ENCODE assay signal across 8 cellular contexts in the genomic region with DNA sequence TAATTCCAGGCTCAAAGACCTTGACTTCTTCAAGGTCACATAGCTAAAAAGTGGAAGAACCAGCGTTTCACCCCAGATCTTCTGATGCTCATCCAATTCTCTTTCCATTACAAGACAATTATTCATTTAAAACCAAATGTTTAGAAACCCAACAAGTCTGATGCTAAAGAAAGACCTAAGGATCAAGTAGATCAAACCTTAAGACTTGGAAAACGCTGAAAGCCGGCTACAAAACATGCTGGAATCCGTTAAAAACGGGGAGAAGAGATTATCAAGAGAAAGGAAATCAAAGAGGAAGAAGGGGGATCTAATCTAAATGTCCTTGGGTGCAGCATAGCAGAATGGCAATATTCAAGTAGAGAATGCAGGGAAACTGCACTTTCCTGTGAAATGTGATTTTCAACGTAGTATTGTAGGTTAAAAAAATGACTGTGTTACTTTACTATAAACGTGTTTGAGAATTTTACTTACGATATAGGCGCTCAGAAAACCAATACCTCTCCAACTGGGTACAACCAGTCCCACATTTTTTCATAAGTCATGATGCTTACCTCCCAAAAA. TPM values are rescaled to one million over a fixed set of nuclear protein-coding genes. Genes with fewer than 3 reads are reported as not detected.
DNase-seq lines count a peak whose midpoint lies in the region; ATAC-seq, FAIRE-seq and TF ChIP-seq lines count a peak whose summit lies in the region.

No MANE protein-coding gene starts in this region.

- peaks cover 12% of the 10 kb centered on the region for H3K23me2 ChIP-seq in H1 (ENCODE audit: low read depth, low read length)

- H2BK15ac ChIP-seq in H1 (ENCODE audit: low read length) = no peak overlapping the region

- POLR2A ChIA-PET in H1 (lab: Charles Lee; ENCODE audit: partially characterized antibody) = no interaction called here

- H3K36me3 ChIP-seq in BLaER1 treated with 17β-estradiol and CSF1 and Interleukin-3, amounts not matched to agents 10 nM and 100 nM = no peaks in the 10 kb centered on the region; a peak in 1 of 22 replicates
- H3K36me3 ChIP-seq in MG63 = no peaks in the 10 kb centered on the region
- no peaks in the 10 kb centered on the region for H3K36me3 ChIP-seq in H1 (ENCODE audit: control insufficient read depth in 2 of 4, insufficient read depth in 4 of 4, low read length in 3 of 4)
- H3K36me3 ChIP-seq in neuron (ENCODE audit: insufficient read depth, low read length) = no peaks in the 10 kb centered on the region

- no peak overlapping the region for H4K91ac ChIP-seq in H1 (replicated peaks; ENCODE audit: insufficient read length, low read length)

- no peak overlapping the region for H3K4ac ChIP-seq in H1 (replicated peaks; ENCODE audit: insufficient read length, low read depth, low read length)

- peak; percentile 28 for FAIRE-seq in H1 (lab: Jason Lieb, UNC)

- H3K56ac ChIP-seq in H1 (replicated peaks; ENCODE audit: insufficient read length, low read depth, low read length) = no peak overlapping the region

- H3K9ac ChIP-seq in BLaER1 treated with 17β-estradiol and CSF1 and Interleukin-3, amounts not matched to agents 10 nM and 100 nM = peak overlapping the region in 2 of 11 experiments; percentile 82 to 84; a peak in 5 of 22 replicates
- no peak overlapping the region; a peak in 1 of 7 replicates for H3K9ac ChIP-seq in H1 (replicated peaks in 1 of 4; ENCODE audit: extremely low read depth in 1 of 4, low read depth in 3 of 4, low read length in 3 of 4)

- no peaks in the 10 kb centered on the region for H3K79me1 ChIP-seq in H1 (ENCODE audit: low read depth, low read length)

- peaks cover 27 to 36% (median 30%) of the 10 kb centered on the region in 11 experiments for H3K27me3 ChIP-seq in BLaER1 treated with 17β-estradiol and CSF1 and Interleukin-3, amounts not matched to agents 10 nM and 100 nM
- H3K27me3 ChIP-seq in MG63 = no peaks in the 10 kb centered on the region
- H3K27me3 ChIP-seq in H1 (replicated peaks in 1 of 4; ENCODE audit: control insufficient read depth in 3 of 4, extremely low read depth in 1 of 4, insufficient read depth in 3 of 4, low read length in 3 of 4) = peaks cover 0 to 26% (median 20%) of the 10 kb centered on the region in 4 experiments; a peak in 6 of 7 replicates
- peaks cover 33% of the 10 kb centered on the region for H3K27me3 ChIP-seq in neuron (ENCODE audit: insufficient read depth, low read length)

- no peak for TF ChIP-seq POLR2A in H1 (IDR thresholded peaks at IDR 0.05; ENCODE audit: control extremely low read depth in 1 of 2, low read depth in 2 of 2, low read length in 2 of 2)

- no peak overlapping the region for H4K8ac ChIP-seq in H1 (ENCODE audit: extremely low read depth, insufficient read depth, low read length)

- H2BK120ac ChIP-seq in H1 (replicated peaks; ENCODE audit: low read depth, low read length) = no peak overlapping the region

- peak overlapping the region; percentile 64 to 96 (median 84) for H3K4me3 ChIP-seq in BLaER1 treated with 17β-estradiol and CSF1 and Interleukin-3, amounts not matched to agents 10 nM and 100 nM
- H3K4me3 ChIP-seq in MG63 (peak overlapping the region; percentile 56), H1 (ENCODE audit: extremely low read depth in 1 of 4, insufficient read depth in 2 of 4, low read depth in 3 of 4, low read length in 4 of 4) (peak overlapping the region; percentile 66 to 82 (median 73)), neuron (ENCODE audit: low read length) (peak overlapping the region; percentile 63)

- no peak for DNase-seq in MG63
- DNase-seq in H1 (ENCODE audit: low read depth in 1 of 2, low spot score in 2 of 2) = no peak
- DNase-seq in stimulated activated CD4-positive, alpha-beta T cell treated with anti-CD3 and anti-CD28 coated beads, Interleukin-4, amount 100 ng/mL, for 24 hours = no peak
- DNase-seq in stimulated activated CD4-positive, alpha-beta T cell treated with anti-CD3 and anti-CD28 coated beads, Interleukin-12 subunit alpha, Interleukin-12 subunit beta, amount 100 ng/mL, for 4 hours = no peak
- DNase-seq in dermis blood vessel endothelial cell = no peak

- no peaks in the 10 kb centered on the region for H3K79me2 ChIP-seq in H1 (ENCODE audit: control insufficient read depth in 1 of 2, insufficient read depth in 2 of 2, low read length in 2 of 2)

- no peak overlapping the region for H3K14ac ChIP-seq in H1 (ENCODE audit: insufficient read length)

- no peak overlapping the region for H2AK5ac ChIP-seq in H1 (ENCODE audit: low read depth, low read length)

- H2BK12ac ChIP-seq in H1 (ENCODE audit: low read depth, low read length) = 0 out of 2 replicates have a peak overlapping the region, but pooled peaks have one; percentile 68

- H4K20me1 ChIP-seq in BLaER1 treated with 17β-estradiol and CSF1 and Interleukin-3, amounts not matched to agents 10 nM and 100 nM = peaks cover 0 to 47% (median 20%) of the 10 kb centered on the region in 11 experiments; a peak in 16 of 22 replicates
- no peaks in the 10 kb centered on the region for H4K20me1 ChIP-seq in H1 (replicated peaks in 1 of 2; ENCODE audit: control insufficient read depth in 1 of 2, insufficient read depth in 2 of 2, low read length in 2 of 2)

- 22% methylated on average over 9 of the region's 9 CpGs; no CpG with 5 or more reads in 1 of the 2 experiments for WGBS in H1 (ENCODE audit: extremely low coverage in 1 of 2, insufficient coverage in 1 of 2, insufficient read length in 1 of 2, insufficient replicate concordance in 2 of 2, low coverage in 1 of 2, low lambda C conversion rate in 2 of 2, missing lambda C conversion rate in 1 of 2), 2 experiments

- H3K4me1 ChIP-seq in BLaER1 treated with 17β-estradiol and CSF1 and Interleukin-3, amounts not matched to agents 10 nM and 100 nM = peaks cover 10 to 19% (median 17%) of the 10 kb centered on the region in 10 experiments; a peak in 18 of 20 replicates
- H3K4me1 ChIP-seq in H1 (replicated peaks in 1 of 4; ENCODE audit: control insufficient read depth in 3 of 4, insufficient read depth in 4 of 4, low read length in 3 of 4) (peaks cover 0 to 7% (median 2%) of the 10 kb centered on the region in 4 experiments; a peak in 6 of 7 replicates), neuron (ENCODE audit: insufficient read depth, low read length) (peaks cover 16% of the 10 kb centered on the region)

- CTCF ChIA-PET in H1 (lab: Charles Lee; ENCODE audit: partially characterized antibody) = interaction anchor here (0.8 kb wide), 1 partner anchor 64 kb away, joined by 3 read pairs; no protein-coding TSS in a partner anchor

- H2BK5ac ChIP-seq in H1 (ENCODE audit: low read depth, low read length) = no peak overlapping the region

- H3K23ac ChIP-seq in H1 (ENCODE audit: insufficient read length) = no peak overlapping the region

- no peak overlapping the region for H3K27ac ChIP-seq in BLaER1 treated with 17β-estradiol and CSF1 and Interleukin-3, amounts not matched to agents 10 nM and 100 nM
- H3K27ac ChIP-seq in H1 (ENCODE audit: low read depth, low read length) = no peak overlapping the region

- no peak overlapping the region for H2AFZ ChIP-seq in H1 (ENCODE audit: low read length)
- peak overlapping the region; percentile 64 for H2AFZ ChIP-seq in neuron (ENCODE audit: low read depth, low read length)

- ATAC-seq in GM19467 (IDR thresholded peaks at IDR 0.05; ENCODE audit: unreplicated experiment) = no peak

- peak overlapping the region; percentile 90 to 100 (median 99) for H3K4me2 ChIP-seq in BLaER1 treated with 17β-estradiol and CSF1 and Interleukin-3, amounts not matched to agents 10 nM and 100 nM
- peak overlapping the region; percentile 87 to 97 for H3K4me2 ChIP-seq in H1 (ENCODE audit: insufficient read depth in 1 of 2, low read depth in 2 of 2, low read length in 2 of 2)

- no peaks in the 10 kb centered on the region for H3K9me3 ChIP-seq in BLaER1 treated with 17β-estradiol and CSF1 and Interleukin-3, amounts not matched to agents 10 nM and 100 nM (replicated peaks in 1 of 11)
- H3K9me3 ChIP-seq in MG63 (no peaks in the 10 kb centered on the region), H1 (ENCODE audit: insufficient read depth in 2 of 2, low read depth in 1 of 2, low read length in 1 of 2) (no peaks in the 10 kb centered on the region), neuron (ENCODE audit: low read length) (no peaks in the 10 kb centered on the region)

- TF ChIP-seq RAD21 in H1 (IDR thresholded peaks at IDR 0.05 in 1 of 2, conservative IDR thresholded peaks at IDR 0.05 in 1 of 2; ENCODE audit: low read depth in 2 of 2, low read length in 2 of 2) = no peak

- no peak for TF ChIP-seq CTCF in H1 (IDR thresholded peaks at IDR 0.05; ENCODE audit: control extremely low read depth in 1 of 3, insufficient read depth in 1 of 3, low read depth in 1 of 3, low read length in 3 of 3)

- no peak overlapping the region for H2BK20ac ChIP-seq in H1 (ENCODE audit: low read length)

- H3K18ac ChIP-seq in H1 (ENCODE audit: extremely low read depth, low read length) = no peak overlapping the region

- no peak overlapping the region for H4K5ac ChIP-seq in H1 (ENCODE audit: insufficient read length, low read depth, low read length)

- TF ChIP-seq EP300 in H1 (IDR thresholded peaks at IDR 0.05; ENCODE audit: borderline replicate concordance in 1 of 2, low read depth in 2 of 2, low read length in 2 of 2) = no peak

TF ChIP-seq in H1, 55 proteins besides CTCF, POLR2A, EP300 and RAD21:
- TF ChIP-seq ASH2L (IDR thresholded peaks at IDR 0.05; ENCODE audit: low read length) = no peak
- TF ChIP-seq CBX5 (IDR thresholded peaks at IDR 0.05; ENCODE audit: low read depth, low read length) = no peak
- TF ChIP-seq TBP (IDR thresholded peaks at IDR 0.05; ENCODE audit: low read depth, low read length) = no peak
- TF ChIP-seq GABPA (IDR thresholded peaks at IDR 0.05; ENCODE audit: borderline replicate concordance, insufficient read depth, low read length) = no peak
- TF ChIP-seq JUN (IDR thresholded peaks at IDR 0.05; ENCODE audit: low read depth, low read length) = no peak
- TF ChIP-seq KDM5A (IDR thresholded peaks at IDR 0.05; ENCODE audit: low read length) = no peak
- TF ChIP-seq EZH2 (IDR thresholded peaks at IDR 0.05; ENCODE audit: low read depth, low read length, severe bottlenecking) = peak; percentile 58
- no peak for TF ChIP-seq ZNF274 (IDR thresholded peaks at IDR 0.05; ENCODE audit: borderline replicate concordance, extremely low read depth, low read length)

RNA-seq across cellular contexts. Expression of gene PPP1R13B, which starts 1.3 kb away (rescaled TPM):
- total RNA-seq in MG63 (2014; rRNA removed; shearing (Covaris generic); ENCODE audit: low replicate concordance) = 2.4 and 5.6 TPM in 2 replicates
- total RNA-seq in H1 (2021; fragmentation: NEBNext Ultra II Directional; extraction: Animal tissue kit (Norgen Biotek cat#: 25700)) = 8.9 and 9.7 TPM in 2 replicates
- polyA plus RNA-seq in H1 (2011; rRNA removed) = 2.6 and 4.5 TPM in 2 replicates
- polyA plus RNA-seq in H1 (2011; cell fraction: cytosol; rRNA removed) = 2.7 TPM
- 9.9 TPM for polyA plus RNA-seq in H1 (2011; cell fraction: nucleus; rRNA removed)
- polyA plus RNA-seq in H1 (2012, experiment 1 of 2) = 5.3 to 8.0 TPM (median 5.5 TPM) in 4 replicates
- polyA plus RNA-seq in H1 (2012, experiment 2 of 2) = 2.4 TPM
- polyA plus RNA-seq in H1 (2013, experiment 1 of 2) = 4.8 TPM
- polyA plus RNA-seq in H1 (2013, experiment 2 of 2) = 5.1 TPM
- polyA minus RNA-seq in H1 (2011; rRNA and poly(A)+ RNA removed) = 5.4 and 9.3 TPM in 2 replicates
- polyA minus RNA-seq in H1 (2011; cell fraction: cytosol; rRNA and poly(A)+ RNA removed) = 5.7 TPM
- 7.7 TPM for polyA minus RNA-seq in H1 (2011; cell fraction: nucleus; rRNA and poly(A)+ RNA removed)
- total RNA-seq in dermis blood vessel endothelial cell = 20.9 and 27.5 TPM in 2 replicates
